Comparison of ENCODE assay signal across 16 cellular contexts in the genomic region with DNA sequence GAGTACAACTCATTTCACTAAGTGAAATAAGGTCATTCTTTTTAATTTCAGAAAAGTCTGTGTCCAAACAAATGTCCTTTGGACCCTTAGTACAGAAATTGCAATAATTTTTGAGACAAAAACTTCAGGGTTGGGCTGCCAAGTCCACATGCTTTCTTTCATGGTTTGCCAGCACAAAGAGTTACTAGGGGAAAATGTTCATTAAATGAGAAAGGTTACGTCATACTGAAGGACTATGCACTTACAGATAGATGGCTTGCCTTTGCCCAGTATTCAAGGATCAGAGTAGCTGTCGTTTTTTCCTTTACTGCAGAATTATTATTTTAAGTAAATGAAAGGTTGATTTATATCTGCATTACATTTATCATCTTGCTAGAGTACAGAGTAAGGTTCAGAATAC.
"Had no signal": no experiment of that assay in that cellular context is flagged by ENCODE, and none has a peak within 500 bp of the region (broad histone marks: within the 10 kb centered on the region; RNA-seq: fewer than 3 reads in every experiment).

No MANE protein-coding gene starts in this region.

- H3K27ac ChIP-seq: colonic mucosa, thyroid gland, VCaP had no signal

- H3K27me3 Mint-ChIP-seq: progenitor cell of endocrine pancreas had no signal

- H3K27ac Mint-ChIP-seq: activated CD4-positive, alpha-beta memory T cell treated with anti-CD3 and anti-CD28 coated beads for 36 hours; activated naive CD8-positive, alpha-beta T cell treated with anti-CD3 and anti-CD28 coated beads, Interleukin-2, amount 10 ng/mL, durations not matched to agents 7 days and 5 days; naive thymus-derived CD8-positive, alpha-beta T cell; progenitor cell of endocrine pancreas; stimulated activated naive CD8-positive, alpha-beta T cell treated with anti-CD3 and anti-CD28 coated beads, Interleukin-15, Interleukin-2, amounts not matched to agents 100 ng/mL and 50 ng/mL, for 24 hours had no signal

- H3K9me3 ChIP-seq: colonic mucosa, mucosa of descending colon, thyroid gland had no signal

- H3K27me3 ChIP-seq: colonic mucosa, thyroid gland had no signal

- H3K4me1 Mint-ChIP-seq: activated naive CD8-positive, alpha-beta T cell treated with anti-CD3 and anti-CD28 coated beads, Interleukin-2, amount 10 ng/mL, durations not matched to agents 7 days and 5 days; naive thymus-derived CD8-positive, alpha-beta T cell had no signal

- H3K36me3 ChIP-seq: colonic mucosa, thyroid gland had no signal

- DNase-seq: activated CD4-positive, alpha-beta memory T cell treated with anti-CD3 and anti-CD28 coated beads for 36 hours; activated naive CD8-positive, alpha-beta T cell treated with anti-CD3 and anti-CD28 coated beads, Interleukin-2, amount 10 ng/mL, durations not matched to agents 7 days and 5 days; activated T-cell treated with anti-CD3 and anti-CD28 coated beads, Interleukin-2, amount 50 U/mL, for 48 hours; colonic mucosa; effector CD4-positive, alpha-beta T cell; hypothalamus; mucosa of descending colon; naive thymus-derived CD8-positive, alpha-beta T cell; nucleus accumbens; stimulated activated CD4-positive, alpha-beta T cell treated with anti-CD3 and anti-CD28 coated beads, Interleukin-15, amount 100 ng/mL, for 24 hours; stimulated activated CD4-positive, alpha-beta T cell treated with anti-CD3 and anti-CD28 coated beads, Interleukin-4, amount 100 ng/mL, for 24 hours; T-helper 9 cell; thyroid gland had no signal

- ATAC-seq: mucosa of descending colon; naive thymus-derived CD8-positive, alpha-beta T cell had no signal

- H3K4me1 ChIP-seq: colonic mucosa had no signal

- H3K4me3 ChIP-seq: colonic mucosa, mucosa of descending colon, thyroid gland had no signal

- H3K36me3 Mint-ChIP-seq: activated CD4-positive, alpha-beta memory T cell treated with anti-CD3 and anti-CD28 coated beads for 36 hours; activated naive CD8-positive, alpha-beta T cell treated with anti-CD3 and anti-CD28 coated beads, Interleukin-2, amount 10 ng/mL, durations not matched to agents 7 days and 5 days; naive thymus-derived CD8-positive, alpha-beta T cell had no signal

- H3K9me3 Mint-ChIP-seq: activated CD4-positive, alpha-beta memory T cell treated with anti-CD3 and anti-CD28 coated beads for 36 hours; activated naive CD8-positive, alpha-beta T cell treated with anti-CD3 and anti-CD28 coated beads, Interleukin-2, amount 10 ng/mL, durations not matched to agents 7 days and 5 days; naive thymus-derived CD8-positive, alpha-beta T cell; stimulated activated naive CD8-positive, alpha-beta T cell treated with anti-CD3 and anti-CD28 coated beads, Interleukin-15, Interleukin-2, amounts not matched to agents 100 ng/mL and 50 ng/mL, for 24 hours had no signal

- H3K4me3 Mint-ChIP-seq: activated CD4-positive, alpha-beta memory T cell treated with anti-CD3 and anti-CD28 coated beads for 36 hours; activated naive CD8-positive, alpha-beta T cell treated with anti-CD3 and anti-CD28 coated beads, Interleukin-2, amount 10 ng/mL, durations not matched to agents 7 days and 5 days; naive thymus-derived CD8-positive, alpha-beta T cell; stimulated activated naive CD8-positive, alpha-beta T cell treated with anti-CD3 and anti-CD28 coated beads, Interleukin-15, Interleukin-2, amounts not matched to agents 100 ng/mL and 50 ng/mL, for 24 hours had no signal
